2 cellular contexts compared by ENCODE assay signal in the genomic region with DNA sequence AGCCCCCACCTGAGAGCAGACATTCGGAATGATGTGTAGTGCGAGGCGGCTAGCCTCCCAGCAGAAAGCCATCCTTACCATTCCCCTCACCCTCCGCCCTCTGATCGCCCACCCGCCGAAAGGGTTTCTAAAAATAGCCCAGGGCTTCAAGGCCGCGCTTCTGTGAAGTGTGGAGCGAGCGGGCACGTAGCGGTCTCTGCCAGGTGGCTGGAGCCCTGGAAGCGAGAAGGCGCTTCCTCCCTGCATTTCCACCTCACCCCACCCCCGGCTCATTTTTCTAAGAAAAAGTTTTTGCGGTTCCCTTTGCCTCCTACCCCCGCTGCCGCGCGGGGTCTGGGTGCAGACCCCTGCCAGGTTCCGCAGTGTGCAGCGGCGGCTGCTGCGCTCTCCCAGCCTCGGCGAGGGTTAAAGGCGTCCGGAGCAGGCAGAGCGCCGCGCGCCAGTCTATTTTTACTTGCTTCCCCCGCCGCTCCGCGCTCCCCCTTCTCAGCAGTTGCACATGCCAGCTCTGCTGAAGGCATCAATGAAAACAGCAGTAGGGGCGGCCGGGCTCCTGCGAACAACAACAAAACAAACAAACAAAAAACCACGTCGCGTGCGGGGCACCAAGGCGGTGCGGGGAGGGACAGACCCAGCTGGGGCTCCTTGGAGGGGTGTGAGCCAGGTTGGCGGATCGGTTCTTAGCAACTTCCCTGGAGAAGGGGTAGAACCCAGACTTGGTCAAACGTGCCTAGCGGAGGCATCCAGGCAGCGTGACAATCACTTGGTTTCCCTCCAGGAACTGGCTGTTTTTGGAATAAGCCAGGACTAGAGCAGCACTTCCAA.
TF ChIP-seq lines count a peak whose summit lies in the region.

No MANE protein-coding gene starts in this region.

TF ChIP-seq in SK-N-SH, 30 proteins besides CTCF, POLR2A, EP300 and RAD21:
- TF ChIP-seq POLR2AphosphoS5 (IDR thresholded peaks at IDR 0.05; ENCODE audit: low read depth, low read length) (no peak), SIN3A (IDR thresholded peaks at IDR 0.05; ENCODE audit: borderline replicate concordance, low read depth, low read length) (no peak), CHD2 (IDR thresholded peaks at IDR 0.05; ENCODE audit: low read length, partially characterized antibody) (no peak), SMC3 (IDR thresholded peaks at IDR 0.05; ENCODE audit: low read depth, low read length) (no peak), TAF1 (IDR thresholded peaks at IDR 0.05; ENCODE audit: borderline replicate concordance, low read depth, low read length) (no peak)
- TF ChIP-seq, protein P1, sequence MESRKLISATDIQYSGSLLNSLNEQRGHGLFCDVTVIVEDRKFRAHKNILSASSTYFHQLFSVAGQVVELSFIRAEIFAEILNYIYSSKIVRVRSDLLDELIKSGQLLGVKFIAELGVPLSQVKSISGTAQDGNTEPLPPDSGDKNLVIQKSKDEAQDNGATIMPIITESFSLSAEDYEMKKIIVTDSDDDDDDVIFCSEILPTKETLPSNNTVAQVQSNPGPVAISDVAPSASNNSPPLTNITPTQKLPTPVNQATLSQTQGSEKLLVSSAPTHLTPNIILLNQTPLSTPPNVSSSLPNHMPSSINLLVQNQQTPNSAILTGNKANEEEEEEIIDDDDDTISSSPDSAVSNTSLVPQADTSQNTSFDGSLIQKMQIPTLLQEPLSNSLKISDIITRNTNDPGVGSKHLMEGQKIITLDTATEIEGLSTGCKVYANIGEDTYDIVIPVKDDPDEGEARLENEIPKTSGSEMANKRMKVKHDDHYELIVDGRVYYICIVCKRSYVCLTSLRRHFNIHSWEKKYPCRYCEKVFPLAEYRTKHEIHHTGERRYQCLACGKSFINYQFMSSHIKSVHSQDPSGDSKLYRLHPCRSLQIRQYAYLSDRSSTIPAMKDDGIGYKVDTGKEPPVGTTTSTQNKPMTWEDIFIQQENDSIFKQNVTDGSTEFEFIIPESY (IDR thresholded peaks at IDR 0.05; ENCODE audit: borderline replicate concordance, low read depth): no peak
TF ChIP-seq in SK-N-SH: peak in this region for 0.

TF ChIP-seq in SK-N-SH treated with all-trans-retinoic acid at 6 μM for 48 hours, 23 proteins besides CTCF, POLR2A, EP300 and RAD21:
- TF ChIP-seq TCF4 (CRISPR knock-in tag; IDR thresholded peaks at IDR 0.05; ENCODE audit: borderline replicate concordance) (no peak), RARB (CRISPR knock-in tag; IDR thresholded peaks at IDR 0.05) (no peak)
